Comparison of ENCODE assay signal across 15 cellular contexts in the genomic region with DNA sequence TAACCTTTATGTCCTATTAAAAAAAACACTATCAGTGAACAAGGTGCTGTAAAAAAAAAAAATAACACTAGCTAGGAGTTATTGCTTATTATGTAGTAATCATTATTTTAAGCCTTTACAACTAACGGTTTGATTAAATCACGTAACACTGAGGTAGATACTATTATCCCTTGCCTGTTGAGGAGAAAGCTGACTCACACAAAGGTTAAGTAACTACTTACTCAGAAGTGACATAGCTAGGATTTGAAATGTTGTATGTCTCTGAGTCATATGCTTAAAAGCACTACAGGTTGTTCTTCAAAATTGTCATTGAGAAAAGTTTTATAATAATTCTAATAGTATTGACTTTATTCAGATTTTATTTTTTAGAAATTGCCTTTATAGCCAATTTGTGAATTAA. TPM values are rescaled to one million over a fixed set of nuclear protein-coding genes. Genes with fewer than 3 reads are reported as not detected.
A peak's percentile ranks its signal among the peaks of the same experiment; 100 is the strongest.
DNase-seq lines count a peak whose midpoint lies in the region; ATAC-seq and TF ChIP-seq lines count a peak whose summit lies in the region.
"Had no signal": no experiment of that assay in that cellular context is flagged by ENCODE, and none has a peak within 500 bp of the region (broad histone marks: within the 10 kb centered on the region; RNA-seq: fewer than 3 reads in every experiment).

No MANE protein-coding gene starts in this region.

- no peak overlapping the region for H3K4me3 ChIP-seq in AG04450 (ENCODE audit: low read depth, low read length)
- H3K4me3 ChIP-seq in brain microvascular endothelial cell (ENCODE audit: low read depth, low read length): no peak overlapping the region
- H3K4me3 ChIP-seq in right atrium auricular region: no peak overlapping the region
- H3K4me3 ChIP-seq: BLaER1 treated with 17β-estradiol and CSF1 and Interleukin-3, amounts not matched to agents 10 nM and 100 nM; esophagus squamous epithelium had no signal

- TF ChIP-seq CTCF in AG04450 (IDR thresholded peaks at IDR 0.05; ENCODE audit: low read depth, low read length): no peak
- TF ChIP-seq CTCF in brain microvascular endothelial cell (IDR thresholded peaks at IDR 0.05; ENCODE audit: low read depth, low read length, missing control alignments): no peak
- TF ChIP-seq CTCF in right atrium auricular region (IDR thresholded peaks at IDR 0.05): no peak

- ATAC-seq in T-helper 17 cell: no peak
- no peak for ATAC-seq in HG03521 (IDR thresholded peaks at IDR 0.05; ENCODE audit: unreplicated experiment)
- ATAC-seq in GM18909 (IDR thresholded peaks at IDR 0.05; ENCODE audit: poor library complexity, unreplicated experiment): no peak

- in situ Hi-C loops in brain microvascular endothelial cell (cut with HindIII; ENCODE audit: low pct_ligation_motif_present, low sequenced_read_pairs): no loop called here

- DNase-seq in AG04450 (ENCODE audit: low read depth, low spot score) (peak; percentile 21), HS-5 (ENCODE audit: low read depth) (peak; percentile 38), brain microvascular endothelial cell (peak; percentile 18), kidney tubule cell (ENCODE audit: low spot score) (peak; percentile 79), right atrium auricular region (ENCODE audit: low spot score) (no peak), T-helper 17 cell (no peak)
- DNase-seq: esophagus squamous epithelium, left cardiac atrium, NCI-H1048, NCI-H446 treated with DMSO at 0.1 percent for 48 hours, nephron progenitor cell, Right ventricle myocardium superior had no signal

- no peaks in the 10 kb centered on the region for H3K27me3 ChIP-seq in AG04450 (ENCODE audit: control insufficient read depth, insufficient read depth, low read length)
- no peaks in the 10 kb centered on the region for H3K27me3 ChIP-seq in brain microvascular endothelial cell (replicated peaks)
- H3K27me3 ChIP-seq in right atrium auricular region: no peaks in the 10 kb centered on the region
- H3K27me3 ChIP-seq: BLaER1 treated with 17β-estradiol and CSF1 and Interleukin-3, amounts not matched to agents 10 nM and 100 nM; esophagus squamous epithelium had no signal

- H3K4me1 Mint-ChIP-seq in T-helper 17 cell: peaks cover 12% of the 10 kb centered on the region
- H3K4me1 Mint-ChIP-seq: nephron progenitor cell had no signal

- H3K9me3 ChIP-seq in AG04450 (ENCODE audit: control insufficient read depth, insufficient read depth, low read length) (peaks cover 3% of the 10 kb centered on the region), right atrium auricular region (peaks cover 0 to 10% of the 10 kb centered on the region in 2 donors), T-helper 17 cell (ENCODE audit: control insufficient read depth, low read length, poor library complexity, severe bottlenecking) (no peaks in the 10 kb centered on the region)

- H3K4me1 ChIP-seq in right atrium auricular region: peaks cover 0 to 5% of the 10 kb centered on the region in 2 donors

- H3K36me3 Mint-ChIP-seq in T-helper 17 cell (ENCODE audit: low read depth): peaks cover 9% of the 10 kb centered on the region

- H3K27me3 Mint-ChIP-seq in T-helper 17 cell: no peaks in the 10 kb centered on the region

- POLR2A ChIA-PET in AG04450 (lab: Yijun Ruan, JAX): interaction anchor here (0.6 to 0.7 kb wide), 2 partner anchors 9 to 20 kb away, joined by 3 read pairs; a partner anchor contains a TSS

- H3K27ac ChIP-seq in AG04450 (ENCODE audit: low read depth, low read length) (no peak overlapping the region), brain microvascular endothelial cell (no peak overlapping the region), right atrium auricular region (no peak overlapping the region)
- H3K27ac ChIP-seq: esophagus squamous epithelium had no signal

- H3K36me3 ChIP-seq in brain microvascular endothelial cell (replicated peaks) (peaks cover 23% of the 10 kb centered on the region), right atrium auricular region (peaks cover 56% of the 10 kb centered on the region)

- H3K27ac Mint-ChIP-seq in T-helper 17 cell: no peak overlapping the region

- CTCF ChIA-PET in AG04450 (lab: Charles Lee): interaction anchor here (0.6 kb wide), 1 partner anchor 20 kb away, joined by 3 read pairs; no protein-coding TSS in a partner anchor

- no peak overlapping the region for H3K4me3 Mint-ChIP-seq in T-helper 17 cell
- H3K4me3 Mint-ChIP-seq: nephron progenitor cell had no signal

RNA-seq across cellular contexts. Expression of a gene that starts 8.8 kb away (rescaled TPM):
- 36.3 and 48.6 TPM in 2 replicates for polyA plus RNA-seq in AG04450 (2011; rRNA removed)
- polyA minus RNA-seq in AG04450 (2011; rRNA and poly(A)+ RNA removed): 35.2 and 53.5 TPM in 2 replicates
- 10 to 100 TPM; 18.2 to 21.3 TPM for total RNA-seq in right atrium auricular region
- 100 to 1,000 TPM; 144 to 145 TPM for total RNA-seq in T-helper 17 cell

Comparison
In these comparisons a context has a peak if more than half of its experiments do, and no peak if none do; other contexts are left out.
1. DNase-seq: peak in AG04450 (single experiment), HS-5 (single experiment), brain microvascular endothelial cell (single experiment) and kidney tubule cell (single experiment); none in right atrium auricular region (single experiment) and T-helper 17 cell (0 of 3).
2. RNA of a gene that starts 8.8 kb away (total RNA-seq): 144 to 145 TPM in T-helper 17 cell; 18.2 to 21.3 TPM in right atrium auricular region; every median in the first group is over 4 times any median in the second.